ENCODE assay signal across 10 cellular contexts in the genomic region with DNA sequence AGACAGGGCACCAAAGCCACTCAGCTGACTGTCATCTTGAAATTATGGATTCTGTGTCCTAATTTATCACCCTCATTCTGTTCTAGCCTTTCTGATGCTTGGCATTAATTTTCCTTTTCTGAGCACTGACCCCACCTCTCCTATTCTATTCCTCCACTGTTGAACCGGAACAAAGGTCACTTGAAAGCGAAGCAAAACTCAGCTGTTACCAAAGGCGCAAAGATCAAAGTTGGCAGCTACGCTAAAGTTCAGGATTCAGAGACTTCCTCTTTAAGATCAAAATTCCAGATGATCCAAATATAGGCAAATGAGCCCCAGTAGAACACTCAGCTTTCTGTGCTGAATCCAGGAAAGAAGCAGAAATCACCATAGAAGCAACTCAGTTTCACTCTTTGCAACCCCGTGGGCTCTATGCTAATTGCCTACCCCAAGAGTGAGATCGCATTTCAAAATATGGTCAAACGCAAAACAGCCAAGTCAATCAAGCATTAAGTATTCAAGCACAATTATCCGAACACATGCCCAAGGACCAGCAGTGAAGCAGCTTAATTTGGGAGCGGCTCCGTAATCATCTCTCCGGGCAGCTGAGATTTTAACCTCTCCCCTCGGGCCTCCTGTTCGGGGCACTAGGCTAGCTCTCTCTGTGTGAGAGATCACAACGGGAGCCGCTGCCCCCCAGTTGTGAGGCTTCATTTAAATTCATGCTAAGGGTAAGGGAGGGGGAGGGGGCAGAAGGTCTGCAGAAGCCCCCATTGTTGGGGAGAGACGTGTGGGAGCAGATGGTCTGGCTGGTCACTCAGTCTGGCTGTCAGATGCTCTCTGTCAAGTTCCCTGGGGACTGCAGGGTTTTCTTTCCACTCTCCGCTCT.
DNase-seq lines count a peak whose midpoint lies in the region; ATAC-seq, FAIRE-seq and TF ChIP-seq lines count a peak whose summit lies in the region.
"Had no signal": no experiment of that assay in that cellular context is flagged by ENCODE, and none has a peak within 500 bp of the region (broad histone marks: within the 10 kb centered on the region; RNA-seq: fewer than 3 reads in every experiment).

No MANE protein-coding gene starts in this region.

- H3K27ac Mint-ChIP-seq in central memory CD8-positive, alpha-beta T cell (ENCODE audit: low read depth), result no peak overlapping the region
- H3K27ac Mint-ChIP-seq in stimulated activated effector memory CD8-positive, alpha-beta T cell treated with anti-CD3 and anti-CD28 coated beads, Interleukin-12 subunit alpha, Interleukin-12 subunit beta, amount 100 ng/mL, for 72 hours, result no peak overlapping the region

- H3K36me3 Mint-ChIP-seq in central memory CD8-positive, alpha-beta T cell (ENCODE audit: insufficient read depth), result no peaks in the 10 kb centered on the region
- H3K36me3 Mint-ChIP-seq in stimulated activated effector memory CD8-positive, alpha-beta T cell treated with anti-CD3 and anti-CD28 coated beads, Interleukin-12 subunit alpha, Interleukin-12 subunit beta, amount 100 ng/mL, for 72 hours, result no peaks in the 10 kb centered on the region

- peaks cover 9% of the 10 kb centered on the region for H3K27me3 Mint-ChIP-seq in central memory CD8-positive, alpha-beta T cell

- peaks cover 0 to 12% (median 3%) of the 10 kb centered on the region in 4 donors for H3K4me1 ChIP-seq in liver (ENCODE audit: control insufficient read depth in 4 of 4, insufficient read depth in 4 of 4, low read length in 3 of 4)

- H3K4me3 ChIP-seq in liver (ENCODE audit: low read depth in 1 of 3, low read length in 3 of 3), result peak overlapping the region; percentile 33 to 72 (median 45)

- H3K4me1 Mint-ChIP-seq in central memory CD8-positive, alpha-beta T cell, result peaks cover 5% of the 10 kb centered on the region
- peaks cover 14% of the 10 kb centered on the region for H3K4me1 Mint-ChIP-seq in stimulated activated effector memory CD8-positive, alpha-beta T cell treated with anti-CD3 and anti-CD28 coated beads, Interleukin-12 subunit alpha, Interleukin-12 subunit beta, amount 100 ng/mL, for 72 hours

- H3K9me3 Mint-ChIP-seq in central memory CD8-positive, alpha-beta T cell, result peaks cover 1% of the 10 kb centered on the region
- no peaks in the 10 kb centered on the region for H3K9me3 Mint-ChIP-seq in stimulated activated effector memory CD8-positive, alpha-beta T cell treated with anti-CD3 and anti-CD28 coated beads, Interleukin-12 subunit alpha, Interleukin-12 subunit beta, amount 100 ng/mL, for 72 hours

- H3K4me3 Mint-ChIP-seq in central memory CD8-positive, alpha-beta T cell, result peak overlapping the region; percentile 12
- peak overlapping the region; percentile 34 for H3K4me3 Mint-ChIP-seq in stimulated activated effector memory CD8-positive, alpha-beta T cell treated with anti-CD3 and anti-CD28 coated beads, Interleukin-12 subunit alpha, Interleukin-12 subunit beta, amount 100 ng/mL, for 72 hours

- DNase-seq in NCI-H524 (lab: John Stamatoyannopoulos, UW) (peak; percentile 83 to 89), D721Med (ENCODE audit: insufficient read length, low spot score) (no peak), RPMI8226 (no peak)
- no peak for DNase-seq in central memory CD8-positive, alpha-beta T cell (ENCODE audit: low spot score in 2 of 2)
- DNase-seq in stimulated activated effector memory CD8-positive, alpha-beta T cell treated with anti-CD3 and anti-CD28 coated beads, Interleukin-12 subunit alpha, Interleukin-12 subunit beta, amount 100 ng/mL, for 72 hours (ENCODE audit: low spot score in 2 of 2), result no peak
- DNase-seq: DMS153; stimulated activated CD4-positive, alpha-beta T cell treated with anti-CD3 and anti-CD28 coated beads, Interleukin-12 subunit alpha, Interleukin-12 subunit beta, amount 100 ng/mL, for 4 hours; stimulated activated naive CD4-positive, alpha-beta T cell treated with Interleukin-2 at 50 U/mL for 16 hours had no signal

- ATAC-seq in central memory CD8-positive, alpha-beta T cell (replicated peaks; ENCODE audit: extremely low read depth, poor library complexity, severe bottlenecking), result no peak
- no peak for ATAC-seq in stimulated activated effector memory CD8-positive, alpha-beta T cell treated with anti-CD3 and anti-CD28 coated beads, Interleukin-12 subunit alpha, Interleukin-12 subunit beta, amount 100 ng/mL, for 72 hours
- ATAC-seq in GM19324 (IDR thresholded peaks at IDR 0.05; ENCODE audit: low FRiP score, unreplicated experiment), result no peak

- TF ChIP-seq CTCF in liver (IDR thresholded peaks at IDR 0.05; ENCODE audit: low read depth, low read length, missing input control), result no peak
- TF ChIP-seq CTCF in D721Med (IDR thresholded peaks at IDR 0.05; ENCODE audit: insufficient read depth, missing control alignments), result no peak

- H3K36me3 ChIP-seq in liver (ENCODE audit: control insufficient read depth in 4 of 4, insufficient read depth in 3 of 4, low read depth in 1 of 4, low read length in 3 of 4), result no peaks in the 10 kb centered on the region

- H3K9me3 ChIP-seq in liver (ENCODE audit: control insufficient read depth in 4 of 4, low read length in 3 of 4), result no peaks in the 10 kb centered on the region

- H3K9ac ChIP-seq in liver (ENCODE audit: low read depth in 1 of 2, low read length in 2 of 2), result no peak overlapping the region

- no peak for TF ChIP-seq RAD21 in liver (IDR thresholded peaks at IDR 0.05)

- H3K27ac ChIP-seq in liver (ENCODE audit: low read depth in 1 of 2, low read length in 2 of 2), result no peak overlapping the region

- 17% methylated on average over 17 of the region's 17 CpGs for WGBS in liver

- FAIRE-seq in D721Med (lab: Jason Lieb, UNC), result no peak

- no peaks in the 10 kb centered on the region for H3K27me3 ChIP-seq in liver (ENCODE audit: control insufficient read depth in 4 of 4, insufficient read depth in 4 of 4, low read length in 3 of 4)

TF ChIP-seq in liver, 16 proteins besides CTCF, POLR2A, EP300 and RAD21:
- no peak for TF ChIP-seq YY1 (IDR thresholded peaks at IDR 0.05)
- no peak for TF ChIP-seq GABPA (IDR thresholded peaks at IDR 0.05 in 1 of 2, conservative IDR thresholded peaks at IDR 0.05 in 1 of 2)
- TF ChIP-seq, protein P1, sequence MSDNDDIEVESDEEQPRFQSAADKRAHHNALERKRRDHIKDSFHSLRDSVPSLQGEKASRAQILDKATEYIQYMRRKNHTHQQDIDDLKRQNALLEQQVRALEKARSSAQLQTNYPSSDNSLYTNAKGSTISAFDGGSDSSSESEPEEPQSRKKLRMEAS (IDR thresholded peaks at IDR 0.05), result no peak
- TF ChIP-seq HNF4A (conservative IDR thresholded peaks at IDR 0.05), result peak; percentile 80 to 84
- peak; percentile 53 to 62 for TF ChIP-seq RXRA (IDR thresholded peaks at IDR 0.05)
- no peak for TF ChIP-seq SP1 (IDR thresholded peaks at IDR 0.05)
- TF ChIP-seq FOXA1 (IDR thresholded peaks at IDR 0.05), result no peak
- TF ChIP-seq ATF3 (IDR thresholded peaks at IDR 0.05), result no peak
- TF ChIP-seq REST (IDR thresholded peaks at IDR 0.05), result no peak
- no peak for TF ChIP-seq NR2F2 (IDR thresholded peaks at IDR 0.05)
- TF ChIP-seq HNF4G (IDR thresholded peaks at IDR 0.05), result peak; percentile 28

Comparison
In these comparisons a context has a peak if more than half of its experiments do, and no peak if none do; other contexts are left out.
1. DNase-seq: peak in NCI-H524 (2 of 2); none in central memory CD8-positive, alpha-beta T cell (0 of 2), stimulated activated effector memory CD8-positive, alpha-beta T cell treated with anti-CD3 and anti-CD28 coated beads, Interleukin-12 subunit alpha, Interleukin-12 subunit beta, amount 100 ng/mL, for 72 hours (0 of 2), D721Med (single experiment) and RPMI8226 (single experiment).